ENCODE assay signal across 17 cellular contexts in genomic region chr1:193181985-193182384, GRCh38. TPM values are rescaled to one million over a fixed set of nuclear protein-coding genes. Genes with fewer than 3 reads are reported as not detected.
A peak's percentile ranks its signal among the peaks of the same experiment; 100 is the strongest.
DNase-seq lines count a peak whose midpoint lies in the region; ATAC-seq and TF ChIP-seq lines count a peak whose summit lies in the region.
"Had no signal": no experiment of that assay in that cellular context is flagged by ENCODE, and none has a peak within 500 bp of the region (broad histone marks: within the 10 kb centered on the region; RNA-seq: fewer than 3 reads in every experiment).

No MANE protein-coding gene starts in this region.

- ATAC-seq in stimulated activated effector memory CD8-positive, alpha-beta T cell treated with anti-CD3 and anti-CD28 coated beads, Interleukin-12 subunit alpha, Interleukin-12 subunit beta, amount 100 ng/mL, for 72 hours: no peak
- ATAC-seq: HCT116; stimulated activated memory B cell treated with anti-CD40 and anti-IgM and Interleukin-4, amounts not matched to agents 10 μg/mL and 1 μg/mL and 100 μg/mL, for 72 hours had no signal

- H3K4me1 ChIP-seq in mammary epithelial cell (ENCODE audit: insufficient read depth, low read length): peaks cover 13% of the 10 kb centered on the region

- no peak for TF ChIP-seq CTCF in MCF 10A (IDR thresholded peaks at IDR 0.05; ENCODE audit: unreplicated experiment)
- no peak for TF ChIP-seq CTCF in mammary epithelial cell (conservative IDR thresholded peaks at IDR 0.05 in 1 of 2, IDR thresholded peaks at IDR 0.05 in 1 of 2; ENCODE audit: extremely low read depth in 1 of 2, insufficient read depth in 1 of 2, low read depth in 1 of 2, low read length in 2 of 2)
- no peak for TF ChIP-seq CTCF in glutamatergic neuron (IDR thresholded peaks at IDR 0.05; ENCODE audit: partially characterized antibody, unreplicated experiment)

- H3K9me3 ChIP-seq in mammary epithelial cell (replicated peaks; ENCODE audit: insufficient read depth, low read length): no peaks in the 10 kb centered on the region
- H3K9me3 ChIP-seq: ovary, vagina had no signal

- no peak overlapping the region for H3K9ac ChIP-seq in mammary epithelial cell (ENCODE audit: insufficient read depth, low read length)

- BruUV-seq in MCF 10A (replicated peaks; lab: Mats Ljungman, UMichigan) (no TSS peak), mammary epithelial cell (replicated peaks; lab: Mats Ljungman, UMichigan) (no TSS peak)

- peaks cover 7% of the 10 kb centered on the region for H3K36me3 Mint-ChIP-seq in MCF 10A (ENCODE audit: insufficient read depth, unreplicated experiment)
- peaks cover 12% of the 10 kb centered on the region for H3K36me3 Mint-ChIP-seq in glutamatergic neuron (ENCODE audit: unreplicated experiment)
- peaks cover 26% of the 10 kb centered on the region for H3K36me3 Mint-ChIP-seq in stimulated activated effector memory CD8-positive, alpha-beta T cell treated with anti-CD3 and anti-CD28 coated beads, Interleukin-12 subunit alpha, Interleukin-12 subunit beta, amount 100 ng/mL, for 72 hours
- peaks cover 3% of the 10 kb centered on the region for H3K36me3 Mint-ChIP-seq in activated T-helper 1 cell treated with anti-CD3 and anti-CD28 coated beads, Interleukin-12 subunit alpha, Interleukin-12 subunit beta, Interleukin-2, Interleukin-4 antibody, amounts not matched to agents 30 ng/mL and 10 ng/mL and 1 ng/mL, durations not matched to agents 14 hours and 24 hours and 36 hours (ENCODE audit: low read depth)
- H3K36me3 Mint-ChIP-seq: activated naive CD8-positive, alpha-beta T cell treated with anti-CD3 and anti-CD28 coated beads for 36 hours; stimulated activated memory B cell treated with anti-CD40 and anti-IgM and Interleukin-4, amounts not matched to agents 10 μg/mL and 1 μg/mL and 100 μg/mL, for 72 hours had no signal

- H3K4me3 ChIP-seq in mammary epithelial cell (replicated peaks in 1 of 3; ENCODE audit: insufficient read depth in 1 of 3, low read depth in 2 of 3, low read length in 3 of 3): no peak overlapping the region
- H3K4me3 ChIP-seq: ovary, vagina had no signal

- H3K27ac ChIP-seq in mammary epithelial cell (ENCODE audit: insufficient read depth, low read depth, low read length): no peak overlapping the region
- H3K27ac ChIP-seq: ovary, vagina had no signal

- H3K27me3 ChIP-seq in mammary epithelial cell (ENCODE audit: insufficient read depth, low read length): no peaks in the 10 kb centered on the region
- H3K27me3 ChIP-seq: ovary, vagina had no signal

- H3K27ac Mint-ChIP-seq in MCF 10A (ENCODE audit: low read depth, unreplicated experiment) (no peak overlapping the region), glutamatergic neuron (ENCODE audit: unreplicated experiment) (no peak overlapping the region)
- no peak overlapping the region for H3K27ac Mint-ChIP-seq in stimulated activated effector memory CD8-positive, alpha-beta T cell treated with anti-CD3 and anti-CD28 coated beads, Interleukin-12 subunit alpha, Interleukin-12 subunit beta, amount 100 ng/mL, for 72 hours
- H3K27ac Mint-ChIP-seq in activated T-helper 1 cell treated with anti-CD3 and anti-CD28 coated beads, Interleukin-12 subunit alpha, Interleukin-12 subunit beta, Interleukin-2, Interleukin-4 antibody, amounts not matched to agents 30 ng/mL and 10 ng/mL and 1 ng/mL, durations not matched to agents 14 hours and 24 hours and 36 hours: no peak overlapping the region
- H3K27ac Mint-ChIP-seq: activated naive CD8-positive, alpha-beta T cell treated with anti-CD3 and anti-CD28 coated beads for 36 hours; stimulated activated memory B cell treated with anti-CD40 and anti-IgM and Interleukin-4, amounts not matched to agents 10 μg/mL and 1 μg/mL and 100 μg/mL, for 72 hours had no signal

- H3K79me2 ChIP-seq in mammary epithelial cell (ENCODE audit: insufficient read depth, low read length): peaks cover 48% of the 10 kb centered on the region

- H2AFZ ChIP-seq in mammary epithelial cell (ENCODE audit: low read depth, low read length): no peak overlapping the region

- H3K4me3 Mint-ChIP-seq in MCF 10A (ENCODE audit: unreplicated experiment) (no peak overlapping the region), glutamatergic neuron (ENCODE audit: unreplicated experiment) (peak overlapping the region; percentile 94)
- peak overlapping the region; percentile 62 for H3K4me3 Mint-ChIP-seq in stimulated activated effector memory CD8-positive, alpha-beta T cell treated with anti-CD3 and anti-CD28 coated beads, Interleukin-12 subunit alpha, Interleukin-12 subunit beta, amount 100 ng/mL, for 72 hours
- no peak overlapping the region for H3K4me3 Mint-ChIP-seq in activated T-helper 1 cell treated with anti-CD3 and anti-CD28 coated beads, Interleukin-12 subunit alpha, Interleukin-12 subunit beta, Interleukin-2, Interleukin-4 antibody, amounts not matched to agents 30 ng/mL and 10 ng/mL and 1 ng/mL, durations not matched to agents 14 hours and 24 hours and 36 hours
- H3K4me3 Mint-ChIP-seq: activated naive CD8-positive, alpha-beta T cell treated with anti-CD3 and anti-CD28 coated beads for 36 hours; stimulated activated memory B cell treated with anti-CD40 and anti-IgM and Interleukin-4, amounts not matched to agents 10 μg/mL and 1 μg/mL and 100 μg/mL, for 72 hours had no signal

- DNase-seq in MCF 10A (ENCODE audit: unreplicated experiment) (peak; percentile 30), mammary epithelial cell (no peak), NCI-H69 (lab: John Stamatoyannopoulos, UW) (peak; percentile 67), glutamatergic neuron (no peak), GF-D8 (lab: John Stamatoyannopoulos, UW) (no peak), HEK293T (ENCODE audit: extremely low spot score) (no peak)
- DNase-seq in stimulated activated effector memory CD8-positive, alpha-beta T cell treated with anti-CD3 and anti-CD28 coated beads, Interleukin-12 subunit alpha, Interleukin-12 subunit beta, amount 100 ng/mL, for 72 hours (ENCODE audit: low spot score in 2 of 2): no peak
- no peak for DNase-seq in activated T-helper 1 cell treated with anti-CD3 and anti-CD28 coated beads, Interleukin-12 subunit alpha, Interleukin-12 subunit beta, Interleukin-2, Interleukin-4 antibody, amounts not matched to agents 30 ng/mL and 10 ng/mL and 1 ng/mL, durations not matched to agents 14 hours and 24 hours and 36 hours (ENCODE audit: low spot score)
- DNase-seq: activated naive CD8-positive, alpha-beta T cell treated with anti-CD3 and anti-CD28 coated beads for 36 hours; DMS53; NCI-H2227 treated with DMSO at 0.1 percent for 48 hours; ovary; SHP77 treated with DMSO at 0.1 percent for 48 hours; stimulated activated CD4-positive, alpha-beta T cell treated with anti-CD3 and anti-CD28 coated beads, Interleukin-2, amount 100 ng/mL, for 24 hours had no signal

- H3K36me3 ChIP-seq in mammary epithelial cell (ENCODE audit: insufficient read depth, low read length): no peaks in the 10 kb centered on the region
- H3K36me3 ChIP-seq: ovary, vagina had no signal

- in situ Hi-C loops in mammary epithelial cell (cut with MboI; ENCODE audit: low sequenced_read_pairs in 2 of 2): loop anchor here (25.0 kb wide), 1 partner anchor 155 kb away; no protein-coding TSS in a partner anchor

- intact Hi-C loops in MCF 10A (cut with micrococcal nuclease): no loop called here
- intact Hi-C loops in mammary epithelial cell (cut with micrococcal nuclease): loop anchor here (5.0 to 10.0 kb wide), 2 partner anchors 70 to 223 kb away; no protein-coding TSS in a partner anchor
- intact Hi-C loops in activated T-helper 1 cell treated with anti-CD3 and anti-CD28 coated beads, Interleukin-12 subunit alpha, Interleukin-12 subunit beta, Interleukin-2, Interleukin-4 antibody, amounts not matched to agents 30 ng/mL and 10 ng/mL and 1 ng/mL, durations not matched to agents 14 hours and 24 hours and 36 hours (cut with micrococcal nuclease): loop anchor here (5.0 to 10.0 kb wide), 2 partner anchors 225 to 523 kb away; no protein-coding TSS in a partner anchor

- H3K4me2 ChIP-seq in mammary epithelial cell (ENCODE audit: insufficient read depth, low read depth, low read length): no peak overlapping the region

- H3K9me3 Mint-ChIP-seq in MCF 10A (ENCODE audit: unreplicated experiment) (no peaks in the 10 kb centered on the region), glutamatergic neuron (ENCODE audit: unreplicated experiment) (peaks cover 19% of the 10 kb centered on the region)
- H3K9me3 Mint-ChIP-seq in stimulated activated effector memory CD8-positive, alpha-beta T cell treated with anti-CD3 and anti-CD28 coated beads, Interleukin-12 subunit alpha, Interleukin-12 subunit beta, amount 100 ng/mL, for 72 hours: no peaks in the 10 kb centered on the region
- H3K9me3 Mint-ChIP-seq in activated T-helper 1 cell treated with anti-CD3 and anti-CD28 coated beads, Interleukin-12 subunit alpha, Interleukin-12 subunit beta, Interleukin-2, Interleukin-4 antibody, amounts not matched to agents 30 ng/mL and 10 ng/mL and 1 ng/mL, durations not matched to agents 14 hours and 24 hours and 36 hours: no peaks in the 10 kb centered on the region
- H3K9me3 Mint-ChIP-seq: activated naive CD8-positive, alpha-beta T cell treated with anti-CD3 and anti-CD28 coated beads for 36 hours; stimulated activated memory B cell treated with anti-CD40 and anti-IgM and Interleukin-4, amounts not matched to agents 10 μg/mL and 1 μg/mL and 100 μg/mL, for 72 hours had no signal

- 61% methylated on average over 2 of the region's 2 CpGs for WGBS in mammary epithelial cell (ENCODE audit: low coverage, missing lambda C conversion rate)

- POLR2A ChIA-PET in MCF 10A (lab: Yijun Ruan, JAX): interaction anchor here (3.6 kb wide), 1 partner anchor 9 kb away, joined by 9 read pairs; no protein-coding TSS in a partner anchor
- POLR2A ChIA-PET in HEK293T (lab: Yijun Ruan, JAX): no interaction called here

- H3K27me3 Mint-ChIP-seq in MCF 10A (ENCODE audit: insufficient read depth, unreplicated experiment): no peaks in the 10 kb centered on the region
- peaks cover 16% of the 10 kb centered on the region for H3K27me3 Mint-ChIP-seq in glutamatergic neuron (ENCODE audit: unreplicated experiment)
- no peaks in the 10 kb centered on the region for H3K27me3 Mint-ChIP-seq in activated T-helper 1 cell treated with anti-CD3 and anti-CD28 coated beads, Interleukin-12 subunit alpha, Interleukin-12 subunit beta, Interleukin-2, Interleukin-4 antibody, amounts not matched to agents 30 ng/mL and 10 ng/mL and 1 ng/mL, durations not matched to agents 14 hours and 24 hours and 36 hours (ENCODE audit: insufficient read depth)
- H3K27me3 Mint-ChIP-seq: activated naive CD8-positive, alpha-beta T cell treated with anti-CD3 and anti-CD28 coated beads for 36 hours; stimulated activated memory B cell treated with anti-CD40 and anti-IgM and Interleukin-4, amounts not matched to agents 10 μg/mL and 1 μg/mL and 100 μg/mL, for 72 hours had no signal

- no peaks in the 10 kb centered on the region for H4K20me1 ChIP-seq in mammary epithelial cell (ENCODE audit: insufficient read depth, low read length)

- H3K4me1 Mint-ChIP-seq in MCF 10A (ENCODE audit: insufficient read depth, unreplicated experiment) (peaks cover 21% of the 10 kb centered on the region), glutamatergic neuron (ENCODE audit: low read depth, unreplicated experiment) (peaks cover 19% of the 10 kb centered on the region)
- H3K4me1 Mint-ChIP-seq in stimulated activated effector memory CD8-positive, alpha-beta T cell treated with anti-CD3 and anti-CD28 coated beads, Interleukin-12 subunit alpha, Interleukin-12 subunit beta, amount 100 ng/mL, for 72 hours: peaks cover 16% of the 10 kb centered on the region
- peaks cover 32% of the 10 kb centered on the region for H3K4me1 Mint-ChIP-seq in activated T-helper 1 cell treated with anti-CD3 and anti-CD28 coated beads, Interleukin-12 subunit alpha, Interleukin-12 subunit beta, Interleukin-2, Interleukin-4 antibody, amounts not matched to agents 30 ng/mL and 10 ng/mL and 1 ng/mL, durations not matched to agents 14 hours and 24 hours and 36 hours (ENCODE audit: low read depth)

- CTCF ChIA-PET in MCF 10A (lab: Yijun Ruan, JAX): interaction anchor here (0.6 to 2.8 kb wide), 8 partner anchors 8 to 1114 kb away, joined by 3 to 13 read pairs (median 3); no protein-coding TSS in a partner anchor
- CTCF ChIA-PET in mammary epithelial cell (lab: Charles Lee; ENCODE audit: low non-redundant PET): no interaction called here
- CTCF ChIA-PET in HEK293T (lab: Yijun Ruan, JAX): no interaction called here

- dilution Hi-C loops in mammary epithelial cell (cut with HindIII; ENCODE audit: low sequenced_read_pairs): no loop called here

RNA-seq across cellular contexts. Expression of gene B3GALT2, which starts 4.4 kb away (rescaled TPM):
- total RNA-seq in MCF 10A (2022) (not detected in 2 replicates), mammary epithelial cell (under 1 TPM in 1 of 2 donors, not detected in 1; 0.12 TPM), glutamatergic neuron (ENCODE audit: unreplicated experiment) (64.6 TPM)
- 0.02 TPM for polyA plus RNA-seq in mammary epithelial cell
- not detected for polyA minus RNA-seq in mammary epithelial cell
- total RNA-seq in activated T-helper 1 cell treated with anti-CD3 and anti-CD28 coated beads, Interleukin-12 subunit alpha, Interleukin-12 subunit beta, Interleukin-2, Interleukin-4 antibody, amounts not matched to agents 30 ng/mL and 10 ng/mL and 1 ng/mL, durations not matched to agents 14 hours and 24 hours and 36 hours: 0.13 TPM in 1 of 2 replicates, not detected in the other
- total RNA-seq: activated naive CD8-positive, alpha-beta T cell treated with anti-CD3 and anti-CD28 coated beads for 36 hours had no signal

Comparison
In these comparisons a context has a peak if more than half of its experiments do, and no peak if none do; other contexts are left out.
1. DNase-seq: peak in MCF 10A (single experiment) and NCI-H69 (single experiment); none in mammary epithelial cell (single experiment), glutamatergic neuron (single experiment), stimulated activated effector memory CD8-positive, alpha-beta T cell treated with anti-CD3 and anti-CD28 coated beads, Interleukin-12 subunit alpha, Interleukin-12 subunit beta, amount 100 ng/mL, for 72 hours (0 of 2), GF-D8 (single experiment), HEK293T (single experiment) and activated T-helper 1 cell treated with anti-CD3 and anti-CD28 coated beads, Interleukin-12 subunit alpha, Interleukin-12 subunit beta, Interleukin-2, Interleukin-4 antibody, amounts not matched to agents 30 ng/mL and 10 ng/mL and 1 ng/mL, durations not matched to agents 14 hours and 24 hours and 36 hours (single experiment).
2. H3K4me3 Mint-ChIP-seq: peak in glutamatergic neuron (single experiment) and stimulated activated effector memory CD8-positive, alpha-beta T cell treated with anti-CD3 and anti-CD28 coated beads, Interleukin-12 subunit alpha, Interleukin-12 subunit beta, amount 100 ng/mL, for 72 hours (single experiment); none in MCF 10A (single experiment) and activated T-helper 1 cell treated with anti-CD3 and anti-CD28 coated beads, Interleukin-12 subunit alpha, Interleukin-12 subunit beta, Interleukin-2, Interleukin-4 antibody, amounts not matched to agents 30 ng/mL and 10 ng/mL and 1 ng/mL, durations not matched to agents 14 hours and 24 hours and 36 hours (single experiment).
3. RNA of gene B3GALT2, which starts 4.4 kb away (total RNA-seq): 64.6 TPM in glutamatergic neuron (single experiment); 0.13 TPM in activated T-helper 1 cell treated with anti-CD3 and anti-CD28 coated beads, Interleukin-12 subunit alpha, Interleukin-12 subunit beta, Interleukin-2, Interleukin-4 antibody, amounts not matched to agents 30 ng/mL and 10 ng/mL and 1 ng/mL, durations not matched to agents 14 hours and 24 hours and 36 hours, 0.12 TPM in mammary epithelial cell and not detected in MCF 10A; every median in the first group is over 10 times any median in the second.